Comparison of ENCODE assay signal across 8 cellular contexts in genomic region chr10:123994417-123995081, GRCh38.
A peak's percentile ranks its signal among the peaks of the same experiment; 100 is the strongest.
DNase-seq lines count a peak whose midpoint lies in the region; ATAC-seq and TF ChIP-seq lines count a peak whose summit lies in the region.

No MANE protein-coding gene starts in this region.

- H3K36me3 ChIP-seq in BE2C = no peaks in the 10 kb centered on the region
- H3K36me3 ChIP-seq in ascending aorta = no peaks in the 10 kb centered on the region
- H3K36me3 ChIP-seq in vagina = no peaks in the 10 kb centered on the region

- H3K27ac ChIP-seq in ascending aorta (no peak overlapping the region), vagina (no peak overlapping the region)

- peak overlapping the region; percentile 50 for H3K4me3 ChIP-seq in BE2C (ENCODE audit: low read depth, low read length)
- no peak overlapping the region for H3K4me3 ChIP-seq in NB4 (ENCODE audit: low read depth, low read length)
- peak overlapping the region; percentile 23 to 56 for H3K4me3 ChIP-seq in ascending aorta
- peak overlapping the region; percentile 16 to 26 for H3K4me3 ChIP-seq in vagina

- no peaks in the 10 kb centered on the region for H3K4me1 ChIP-seq in BE2C
- H3K4me1 ChIP-seq in ascending aorta = peaks cover 3 to 8% of the 10 kb centered on the region in 2 donors
- peaks cover 23% of the 10 kb centered on the region for H3K4me1 ChIP-seq in vagina

- H3K9me3 ChIP-seq in BE2C (no peaks in the 10 kb centered on the region), ascending aorta (no peaks in the 10 kb centered on the region), vagina (no peaks in the 10 kb centered on the region)

- intact Hi-C loops in ascending aorta (cut with DNase I) (loop anchor here (1.0 to 10.0 kb wide), 4 partner anchors 29 to 395 kb away; partner anchors contain the start of gene CHST15), vagina (cut with DNase I) (loop anchor here (1.0 to 10.0 kb wide), 3 partner anchors 98 to 395 kb away; partner anchors contain the start of gene CHST15)

- TF ChIP-seq POLR2A in NB4 (IDR thresholded peaks at IDR 0.05; ENCODE audit: extremely low read depth, insufficient read length) (no peak), vagina (IDR thresholded peaks at IDR 0.05) (peak in 1 of 2 donors; percentile 6)

- TF ChIP-seq CTCF in BE2C (IDR thresholded peaks at IDR 0.05; ENCODE audit: low read depth, low read length) (peak; percentile 85), NB4 (IDR thresholded peaks at IDR 0.05; ENCODE audit: low read depth, low read length) (peak; percentile 91), ascending aorta (IDR thresholded peaks at IDR 0.05) (peak; percentile 98 to 100 (median 98)), vagina (IDR thresholded peaks at IDR 0.05) (peak; percentile 88 to 100 (median 99))

- DNase-seq in BE2C (peak; percentile 87), NB4 (ENCODE audit: low read depth) (peak; percentile 76), T-helper 9 cell (peak; percentile 80), ascending aorta (ENCODE audit: low spot score in 2 of 2) (peak in 1 of 2 donors; percentile 92), hepatic stellate cell (ENCODE audit: low spot score) (peak; percentile 92), renal cortical epithelial cell (ENCODE audit: low read depth) (peak; percentile 54), vagina (ENCODE audit: extremely low spot score in 2 of 2) (peak; percentile 91 to 92)

- peak; percentile 65 for ATAC-seq in GM21381 (IDR thresholded peaks at IDR 0.05; ENCODE audit: unreplicated experiment)

- H3K27me3 ChIP-seq in BE2C (peaks cover 38% of the 10 kb centered on the region), ascending aorta (peaks cover 14% of the 10 kb centered on the region), vagina (peaks cover 5% of the 10 kb centered on the region)
